In the genomic region with DNA sequence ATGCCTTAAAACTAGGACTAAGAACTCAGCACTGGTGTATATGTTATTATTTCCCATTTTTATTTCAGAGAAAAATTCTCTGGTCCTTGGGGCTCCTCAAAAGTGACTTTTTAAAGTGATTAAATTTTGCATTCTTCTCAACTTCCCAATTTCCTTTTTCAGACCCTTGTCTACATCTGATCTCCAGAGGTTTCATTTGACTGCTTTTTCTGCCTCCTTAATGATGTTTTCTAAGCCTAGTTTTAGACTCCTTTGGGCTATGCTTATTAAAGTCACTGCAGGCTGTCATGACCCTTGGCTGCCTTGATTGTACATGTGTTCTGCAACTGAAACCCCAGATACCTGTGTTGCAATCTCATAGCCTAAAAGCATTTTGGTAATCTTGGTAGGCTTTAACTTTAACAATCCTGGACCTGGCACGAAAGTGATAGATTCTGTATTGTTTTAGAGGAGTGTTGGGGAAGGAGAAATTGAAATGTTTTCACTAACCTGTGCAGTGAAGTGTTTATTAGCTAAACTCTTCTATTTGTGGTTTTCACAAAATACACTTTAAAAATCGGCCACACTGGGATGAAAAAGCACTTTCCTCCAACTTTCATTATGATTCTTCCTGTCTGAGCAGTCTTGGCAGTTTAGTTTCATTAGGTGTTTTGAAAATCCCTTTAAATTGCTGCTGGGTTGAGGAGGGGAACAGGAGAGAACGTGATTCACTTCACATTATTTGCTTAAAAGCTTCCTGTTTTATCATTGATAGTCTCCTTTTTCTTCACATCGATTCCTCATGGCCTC, we compare ENCODE assay signal across 1 cellular context.
TF ChIP-seq lines count a peak whose summit lies in the region.

No MANE protein-coding gene starts in this region.

TF ChIP-seq in GM23338, 12 proteins besides CTCF, POLR2A, EP300 and RAD21 (continued from another document):
- TF ChIP-seq, protein P1, sequence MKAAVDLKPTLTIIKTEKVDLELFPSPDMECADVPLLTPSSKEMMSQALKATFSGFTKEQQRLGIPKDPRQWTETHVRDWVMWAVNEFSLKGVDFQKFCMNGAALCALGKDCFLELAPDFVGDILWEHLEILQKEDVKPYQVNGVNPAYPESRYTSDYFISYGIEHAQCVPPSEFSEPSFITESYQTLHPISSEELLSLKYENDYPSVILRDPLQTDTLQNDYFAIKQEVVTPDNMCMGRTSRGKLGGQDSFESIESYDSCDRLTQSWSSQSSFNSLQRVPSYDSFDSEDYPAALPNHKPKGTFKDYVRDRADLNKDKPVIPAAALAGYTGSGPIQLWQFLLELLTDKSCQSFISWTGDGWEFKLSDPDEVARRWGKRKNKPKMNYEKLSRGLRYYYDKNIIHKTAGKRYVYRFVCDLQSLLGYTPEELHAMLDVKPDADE (IDR thresholded peaks at IDR 0.05) = no peak
- TF ChIP-seq EZH2 (IDR thresholded peaks at IDR 0.05; ENCODE audit: low read depth, unreplicated experiment) (no peak), ZNF331 (CRISPR knock-in tag; IDR thresholded peaks at IDR 0.05; ENCODE audit: low read depth) (no peak), EZH2phosphoT487 (IDR thresholded peaks at IDR 0.05; ENCODE audit: unreplicated experiment) (no peak), JUNB (IDR thresholded peaks at IDR 0.05; ENCODE audit: unreplicated experiment) (no peak), NANOG (IDR thresholded peaks at IDR 0.05; ENCODE audit: borderline replicate concordance) (no peak), ZNF114 (CRISPR knock-in tag; IDR thresholded peaks at IDR 0.05) (no peak), CREB1 (CRISPR knock-in tag; IDR thresholded peaks at IDR 0.05; ENCODE audit: low read depth) (no peak), POLR2AphosphoS5 (IDR thresholded peaks at IDR 0.05; ENCODE audit: low read depth) (no peak)
- TF ChIP-seq, protein P2, sequence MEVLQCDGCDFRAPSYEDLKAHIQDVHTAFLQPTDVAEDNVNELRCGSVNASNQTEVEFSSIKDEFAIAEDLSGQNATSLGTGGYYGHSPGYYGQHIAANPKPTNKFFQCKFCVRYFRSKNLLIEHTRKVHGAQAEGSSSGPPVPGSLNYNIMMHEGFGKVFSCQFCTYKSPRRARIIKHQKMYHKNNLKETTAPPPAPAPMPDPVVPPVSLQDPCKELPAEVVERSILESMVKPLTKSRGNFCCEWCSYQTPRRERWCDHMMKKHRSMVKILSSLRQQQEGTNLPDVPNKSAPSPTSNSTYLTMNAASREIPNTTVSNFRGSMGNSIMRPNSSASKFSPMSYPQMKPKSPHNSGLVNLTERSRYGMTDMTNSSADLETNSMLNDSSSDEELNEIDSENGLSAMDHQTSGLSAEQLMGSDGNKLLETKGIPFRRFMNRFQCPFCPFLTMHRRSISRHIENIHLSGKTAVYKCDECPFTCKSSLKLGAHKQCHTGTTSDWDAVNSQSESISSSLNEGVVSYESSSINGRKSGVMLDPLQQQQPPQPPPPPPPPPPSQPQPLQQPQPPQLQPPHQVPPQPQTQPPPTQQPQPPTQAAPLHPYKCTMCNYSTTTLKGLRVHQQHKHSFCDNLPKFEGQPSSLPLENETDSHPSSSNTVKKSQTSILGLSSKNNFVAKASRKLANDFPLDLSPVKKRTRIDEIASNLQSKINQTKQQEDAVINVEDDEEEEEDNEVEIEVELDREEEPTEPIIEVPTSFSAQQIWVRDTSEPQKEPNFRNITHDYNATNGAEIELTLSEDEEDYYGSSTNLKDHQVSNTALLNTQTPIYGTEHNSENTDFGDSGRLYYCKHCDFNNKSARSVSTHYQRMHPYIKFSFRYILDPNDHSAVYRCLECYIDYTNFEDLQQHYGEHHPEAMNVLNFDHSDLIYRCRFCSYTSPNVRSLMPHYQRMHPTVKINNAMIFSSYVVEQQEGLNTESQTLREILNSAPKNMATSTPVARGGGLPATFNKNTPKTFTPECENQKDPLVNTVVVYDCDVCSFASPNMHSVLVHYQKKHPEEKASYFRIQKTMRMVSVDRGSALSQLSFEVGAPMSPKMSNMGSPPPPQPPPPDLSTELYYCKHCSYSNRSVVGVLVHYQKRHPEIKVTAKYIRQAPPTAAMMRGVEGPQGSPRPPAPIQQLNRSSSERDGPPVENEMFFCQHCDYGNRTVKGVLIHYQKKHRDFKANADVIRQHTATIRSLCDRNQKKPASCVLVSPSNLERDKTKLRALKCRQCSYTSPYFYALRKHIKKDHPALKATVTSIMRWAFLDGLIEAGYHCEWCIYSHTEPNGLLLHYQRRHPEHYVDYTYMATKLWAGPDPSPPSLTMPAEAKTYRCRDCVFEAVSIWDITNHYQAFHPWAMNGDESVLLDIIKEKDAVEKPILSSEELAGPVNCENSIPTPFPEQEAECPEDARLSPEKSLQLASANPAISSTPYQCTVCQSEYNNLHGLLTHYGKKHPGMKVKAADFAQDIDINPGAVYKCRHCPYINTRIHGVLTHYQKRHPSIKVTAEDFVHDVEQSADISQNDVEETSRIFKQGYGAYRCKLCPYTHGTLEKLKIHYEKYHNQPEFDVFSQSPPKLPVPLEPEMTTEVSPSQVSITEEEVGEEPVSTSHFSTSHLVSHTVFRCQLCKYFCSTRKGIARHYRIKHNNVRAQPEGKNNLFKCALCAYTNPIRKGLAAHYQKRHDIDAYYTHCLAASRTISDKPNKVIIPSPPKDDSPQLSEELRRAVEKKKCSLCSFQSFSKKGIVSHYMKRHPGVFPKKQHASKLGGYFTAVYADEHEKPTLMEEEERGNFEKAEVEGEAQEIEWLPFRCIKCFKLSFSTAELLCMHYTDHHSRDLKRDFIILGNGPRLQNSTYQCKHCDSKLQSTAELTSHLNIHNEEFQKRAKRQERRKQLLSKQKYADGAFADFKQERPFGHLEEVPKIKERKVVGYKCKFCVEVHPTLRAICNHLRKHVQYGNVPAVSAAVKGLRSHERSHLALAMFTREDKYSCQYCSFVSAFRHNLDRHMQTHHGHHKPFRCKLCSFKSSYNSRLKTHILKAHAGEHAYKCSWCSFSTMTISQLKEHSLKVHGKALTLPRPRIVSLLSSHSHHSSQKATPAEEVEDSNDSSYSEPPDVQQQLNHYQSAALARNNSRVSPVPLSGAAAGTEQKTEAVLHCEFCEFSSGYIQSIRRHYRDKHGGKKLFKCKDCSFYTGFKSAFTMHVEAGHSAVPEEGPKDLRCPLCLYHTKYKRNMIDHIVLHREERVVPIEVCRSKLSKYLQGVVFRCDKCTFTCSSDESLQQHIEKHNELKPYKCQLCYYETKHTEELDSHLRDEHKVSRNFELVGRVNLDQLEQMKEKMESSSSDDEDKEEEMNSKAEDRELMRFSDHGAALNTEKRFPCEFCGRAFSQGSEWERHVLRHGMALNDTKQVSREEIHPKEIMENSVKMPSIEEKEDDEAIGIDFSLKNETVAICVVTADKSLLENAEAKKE (CRISPR knock-in tag; IDR thresholded peaks at IDR 0.05) = no peak
